Comparison of ENCODE assay signal across 36 cellular contexts in the genomic region with DNA sequence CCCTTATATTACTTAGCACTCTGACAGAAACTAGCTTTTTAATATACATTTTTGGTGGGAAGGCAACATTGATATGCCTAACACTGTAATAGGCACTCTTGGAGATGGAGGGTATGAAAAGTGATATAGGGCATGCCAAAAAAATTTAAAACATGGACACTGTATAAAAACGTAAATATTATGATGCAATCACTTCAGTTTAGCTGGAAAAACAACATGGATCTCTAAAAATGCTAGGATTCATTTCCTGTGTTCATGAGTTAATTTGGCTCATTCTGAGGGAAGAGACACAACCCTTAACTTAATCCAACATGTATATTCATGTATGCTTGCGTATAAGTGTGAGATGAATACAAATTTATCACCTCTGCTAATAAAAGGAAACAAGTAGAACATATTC.
"Had no signal": no experiment of that assay in that cellular context is flagged by ENCODE, and none has a peak within 500 bp of the region (broad histone marks: within the 10 kb centered on the region; RNA-seq: fewer than 3 reads in every experiment).

No MANE protein-coding gene starts in this region.

- DNase-seq: Karpas-422, Kasumi-1, MG63, MM.1S, MV-4-11, NCI-H1048, NCI-H1092, NCI-H1092 treated with DMSO at 0.1 percent for 48 hours, NCI-H1105, NCI-H1105 treated with DMSO at 0.1 percent for 48 hours, NCI-H1417, NCI-H1417 treated with DMSO at 0.1 percent for 48 hours, NCI-H1436, NCI-H1436 treated with DMSO at 0.1 percent for 48 hours, NCI-H146, NCI-H1694, NCI-H1694 treated with DMSO at 0.1 percent for 48 hours, NCI-H187, NCI-H187 treated with DMSO at 0.1 percent for 48 hours, NCI-H1930, NCI-H2029, NCI-H2029 treated with DMSO at 0.1 percent for 48 hours, NCI-H2081, NCI-H2081 treated with DMSO at 0.1 percent for 48 hours, NCI-H2107, NCI-H2171, NCI-H2171 treated with DMSO at 0.1 percent for 48 hours, NCI-H2227 treated with DMSO at 0.1 percent for 48 hours, NCI-H226, NCI-H345, NCI-H446, NCI-H446 treated with DMSO at 0.1 percent for 48 hours, NCI-H510A, NCI-H510A treated with DMSO at 0.1 percent for 48 hours, NCI-H524, NCI-H524 treated with DMSO at 0.1 percent for 48 hours had no signal

- H3K36me3 ChIP-seq: MG63 had no signal

- H3K9me3 ChIP-seq: MG63 had no signal

- H3K4me3 ChIP-seq: MG63 had no signal

- H3K27me3 ChIP-seq: MG63 had no signal
